ENCODE assay signal across 8 cellular contexts in the genomic region with DNA sequence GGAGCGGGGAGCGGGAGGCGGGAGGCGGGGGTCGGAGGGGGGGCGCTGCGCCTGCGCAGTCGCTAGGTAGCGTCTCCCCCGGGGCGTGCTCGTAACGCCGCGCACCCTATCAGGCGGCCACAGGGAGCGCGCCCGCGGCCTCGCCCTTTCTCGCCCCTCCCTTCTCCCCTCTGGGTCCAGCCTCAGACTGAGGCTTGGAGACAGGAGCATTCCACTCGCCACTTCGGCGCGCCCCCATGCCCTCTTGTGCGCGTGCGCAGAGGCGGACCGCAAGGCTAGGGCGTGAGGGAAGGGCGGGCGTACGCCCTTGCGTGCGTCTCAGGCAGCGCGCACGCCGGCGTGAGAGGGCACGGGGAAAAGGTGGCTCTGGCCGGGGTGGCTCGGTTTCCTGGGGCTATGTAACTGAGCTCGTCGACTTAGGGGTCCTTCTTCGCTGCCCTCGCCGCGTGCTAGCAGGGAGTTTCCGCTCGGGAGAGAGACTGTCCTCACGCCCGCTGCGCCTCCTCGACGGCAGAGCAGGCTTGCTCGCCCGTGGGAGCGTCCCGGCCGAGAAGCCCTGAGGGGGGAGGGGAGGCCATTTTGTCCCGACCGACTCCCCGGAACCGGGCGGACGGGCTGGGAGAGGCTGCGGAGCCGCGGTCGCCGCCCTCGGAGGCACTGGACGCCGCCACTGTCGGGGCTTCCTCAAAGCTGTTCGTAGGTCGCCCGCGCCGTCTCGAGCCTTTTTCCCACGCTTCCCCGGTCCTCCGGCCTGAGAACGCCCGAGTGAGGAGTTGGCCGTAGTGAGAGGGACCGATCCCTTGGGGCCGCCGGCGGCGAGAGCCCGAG. TPM values are rescaled to one million over a fixed set of nuclear protein-coding genes. Genes with fewer than 3 reads are reported as not detected.
DNase-seq lines count a peak whose midpoint lies in the region; ATAC-seq and TF ChIP-seq lines count a peak whose summit lies in the region.

Gene RAB10, plus strand, starts transcription at position 316 of the 828 bp plus-strand sequence. CDS start 525 bp downstream, outside the sequence.

- H3K9me3 ChIP-seq in right lobe of liver: no peaks in the 10 kb centered on the region

- ATAC-seq in GM19397 (IDR thresholded peaks at IDR 0.05; ENCODE audit: unreplicated experiment) (peak; percentile 96), HG03571 (IDR thresholded peaks at IDR 0.05; ENCODE audit: unreplicated experiment) (peak; percentile 86), right lobe of liver (peak; percentile 93 to 99 (median 96))

- intact Hi-C loops in CD14-positive monocyte (cut with micrococcal nuclease): loop anchor here (5.0 kb wide), 2 partner anchors 37 to 42 kb away; no protein-coding TSS in a partner anchor
- intact Hi-C loops in right lobe of liver (cut with DNase I): no loop called here

- no peaks in the 10 kb centered on the region for H3K9me3 Mint-ChIP-seq in CD14-positive monocyte

- peaks cover 18 to 19% of the 10 kb centered on the region in 2 donors for H3K36me3 Mint-ChIP-seq in CD14-positive monocyte

- DNase-seq in CD14-positive monocyte (ENCODE audit: low spot score): peak; percentile 99
- DNase-seq in NCI-H82 (lab: John Stamatoyannopoulos, UW): peak; percentile 100
- DNase-seq in activated CD4-positive, alpha-beta T cell treated with anti-CD3 and anti-CD28 coated beads, Interleukin-2, amount 50 U/mL, for 48 hours: peak; percentile 99
- peak; percentile 88 to 98 for DNase-seq in dermis microvascular lymphatic vessel endothelial cell (ENCODE audit: low read depth in 2 of 2)
- peak; percentile 99 to 100 (median 99) for DNase-seq in right lobe of liver
- DNase-seq in stimulated activated CD4-positive, alpha-beta T cell treated with anti-CD3 and anti-CD28 coated beads, Interleukin-4, amount 100 ng/mL, for 4 hours: peak; percentile 98 to 99

- H3K27me3 Mint-ChIP-seq in CD14-positive monocyte (ENCODE audit: low read depth in 3 of 3): peaks cover 0 to 8% (median 0%) of the 10 kb centered on the region in 3 donors

- TF ChIP-seq CTCF in CD14-positive monocyte (IDR thresholded peaks at IDR 0.05) (no peak), right lobe of liver (IDR thresholded peaks at IDR 0.05) (no peak)

- WGBS in right lobe of liver (ENCODE audit: insufficient coverage, low coverage, low lambda C conversion rate, missing lambda C conversion rate): under 1% methylated on average over 16 of the region's 97 CpGs

- no peaks in the 10 kb centered on the region for H3K36me3 ChIP-seq in right lobe of liver

- peaks cover 0 to 18% (median 6%) of the 10 kb centered on the region in 4 donors for H3K4me1 ChIP-seq in right lobe of liver

- no peaks in the 10 kb centered on the region for H3K27me3 ChIP-seq in right lobe of liver

- peak; percentile 98 for TF ChIP-seq POLR2A in right lobe of liver (IDR thresholded peaks at IDR 0.05)

- H3K4me1 Mint-ChIP-seq in CD14-positive monocyte: peaks cover 38% of the 10 kb centered on the region

- peak within 1 kb of the TSS; percentile 85 to 92 (median 92) for H3K27ac ChIP-seq in right lobe of liver

- H3K27ac Mint-ChIP-seq in CD14-positive monocyte: peak within 1 kb of the TSS; percentile 94 to 97 (median 96)

- H3K4me3 ChIP-seq in right lobe of liver: peak within 1 kb of the TSS; percentile 80 to 94 (median 84)

- peak within 1 kb of the TSS; percentile 89 to 96 for H3K4me3 Mint-ChIP-seq in CD14-positive monocyte

RNA-seq across cellular contexts. Expression of gene RAB10, which starts in this region (rescaled TPM):
- polyA plus RNA-seq in CD14-positive monocyte: 100 to 1,000 TPM; 202 to 258 TPM
- total RNA-seq in dermis microvascular lymphatic vessel endothelial cell (46.2 and 49.9 TPM in 2 replicates), right lobe of liver (10 to 100 TPM; 41.6 to 95.1 (median 70.6) TPM)

Comparison
In these comparisons a context has a peak if more than half of its experiments do, and no peak if none do; other contexts are left out.
1. Peak in every context shown above with its lines: DNase-seq, ATAC-seq, H3K4me3 ChIP-seq and H3K27ac ChIP-seq.
2. intact Hi-C loops: an anchor here in CD14-positive monocyte (5.0 kb wide); none called in right lobe of liver.